In genomic region chr21:43728467-43729390, GRCh38 we compare ENCODE assay signal across 8 cellular contexts. TPM values are rescaled to one million over a fixed set of nuclear protein-coding genes. Genes with fewer than 3 reads are reported as not detected.
DNase-seq lines count a peak whose midpoint lies in the region; ATAC-seq lines count a peak whose summit lies in the region.

No MANE protein-coding gene starts in this region.

- H3K27me3 Mint-ChIP-seq in activated naive CD8-positive, alpha-beta T cell treated with anti-CD3 and anti-CD28 coated beads for 36 hours: no peaks in the 10 kb centered on the region

- peaks cover 50% of the 10 kb centered on the region for H3K4me1 Mint-ChIP-seq in activated naive CD8-positive, alpha-beta T cell treated with anti-CD3 and anti-CD28 coated beads for 36 hours

- DNase-seq in Daoy (ENCODE audit: low read depth) (peak; percentile 99), Kasumi-1 (lab: John Stamatoyannopoulos, UW) (peak; percentile 83 to 90), SKM-1 treated with dmso at 0.1 percent for 144 hours (lab: John Stamatoyannopoulos, UW; ENCODE audit: unreplicated experiment) (peak; percentile 92), glomerular visceral epithelial cell (ENCODE audit: extremely low spot score) (peak; percentile 99), occipital lobe (lab: John Stamatoyannopoulos, UW) (peak; percentile 96), superior temporal gyrus (ENCODE audit: extremely low spot score) (peak; percentile 91)
- peak; percentile 88 for DNase-seq in activated naive CD8-positive, alpha-beta T cell treated with anti-CD3 and anti-CD28 coated beads for 36 hours

- no peaks in the 10 kb centered on the region for H3K9me3 Mint-ChIP-seq in activated naive CD8-positive, alpha-beta T cell treated with anti-CD3 and anti-CD28 coated beads for 36 hours

- peak overlapping the region; percentile 87 for H3K27ac Mint-ChIP-seq in activated naive CD8-positive, alpha-beta T cell treated with anti-CD3 and anti-CD28 coated beads for 36 hours

- ATAC-seq in GM21786 (IDR thresholded peaks at IDR 0.05; ENCODE audit: unreplicated experiment): peak; percentile 64

- peaks cover 16% of the 10 kb centered on the region for H3K36me3 Mint-ChIP-seq in activated naive CD8-positive, alpha-beta T cell treated with anti-CD3 and anti-CD28 coated beads for 36 hours

- H3K4me3 Mint-ChIP-seq in activated naive CD8-positive, alpha-beta T cell treated with anti-CD3 and anti-CD28 coated beads for 36 hours: peak overlapping the region; percentile 82

RNA-seq across cellular contexts. Expression of gene PDXK, which starts 9.8 kb away (rescaled TPM):
- total RNA-seq in Daoy (2014; rRNA removed; shearing (Covaris generic)): 60.2 and 104 TPM in 2 replicates
- 100 to 1,000 TPM; 111 to 113 TPM for total RNA-seq in activated naive CD8-positive, alpha-beta T cell treated with anti-CD3 and anti-CD28 coated beads for 36 hours
- total RNA-seq in occipital lobe: 31.4 TPM

RNA-seq across cellular contexts. Expression of gene CSTB, which starts 47.4 kb away (rescaled TPM):
- 14.3 and 15.2 TPM in 2 replicates for total RNA-seq in Daoy (2014; rRNA removed; shearing (Covaris generic))
- 10 to 100 TPM; 33.6 to 35.1 TPM for total RNA-seq in activated naive CD8-positive, alpha-beta T cell treated with anti-CD3 and anti-CD28 coated beads for 36 hours
- 7.5 TPM for total RNA-seq in occipital lobe

Comparison
In these comparisons a context has a peak if more than half of its experiments do, and no peak if none do; other contexts are left out.
1. Peak in every context shown above with its lines: DNase-seq and ATAC-seq.